In genomic region chr6:90412538-90413369, GRCh38 we compare ENCODE assay signal across 14 cellular contexts.
DNase-seq lines count a peak whose midpoint lies in the region; ATAC-seq lines count a peak whose summit lies in the region.
"Had no signal": no experiment of that assay in that cellular context is flagged by ENCODE, and none has a peak within 500 bp of the region (broad histone marks: within the 10 kb centered on the region; RNA-seq: fewer than 3 reads in every experiment).

No MANE protein-coding gene starts in this region.

- peaks cover 4% of the 10 kb centered on the region for H3K36me3 Mint-ChIP-seq in T-helper 2 cell treated with Interferon-gamma antibody and Interleukin-4, amounts not matched to agents 5 μg/mL and 100 μg/mL, for 36 hours (ENCODE audit: low read depth)
- H3K36me3 Mint-ChIP-seq in activated naive CD8-positive, alpha-beta T cell treated with anti-CD3 and anti-CD28 coated beads for 36 hours: no peaks in the 10 kb centered on the region
- no peaks in the 10 kb centered on the region for H3K36me3 Mint-ChIP-seq in natural killer cell treated with Interleukin-12 subunit alpha and Interleukin-12 subunit beta and Interleukin-15 and Interleukin-18, amount 100 ng/mL, for 72 hours

- peaks cover 10% of the 10 kb centered on the region for H3K27me3 ChIP-seq in HUES6 (ENCODE audit: control insufficient read depth, insufficient read depth, low read length)

- no peak for DNase-seq in T-helper 2 cell treated with Interferon-gamma antibody and Interleukin-4, amounts not matched to agents 5 μg/mL and 100 μg/mL, for 36 hours (ENCODE audit: low spot score)
- DNase-seq in T-helper 2 cell (no peak), NCI-H82 treated with DMSO at 0.1 percent for 48 hours (lab: John Stamatoyannopoulos, UW; ENCODE audit: unreplicated experiment) (no peak)
- DNase-seq in activated naive CD8-positive, alpha-beta T cell treated with anti-CD3 and anti-CD28 coated beads for 36 hours: no peak
- DNase-seq in natural killer cell treated with Interleukin-12 subunit alpha and Interleukin-12 subunit beta and Interleukin-15 and Interleukin-18, amount 100 ng/mL, for 72 hours (ENCODE audit: low spot score): no peak
- DNase-seq in central memory CD4-positive, alpha-beta T cell: no peak
- DNase-seq: activated gamma-delta T cell, Caco-2, mesendoderm, OCI-M1, stomach had no signal

- H3K9me3 ChIP-seq in HUES6 (ENCODE audit: control insufficient read depth, insufficient read depth, low read depth, low read length): no peaks in the 10 kb centered on the region
- H3K9me3 ChIP-seq: A549, Caco-2, stomach had no signal

- H3K4me3 ChIP-seq in HUES6 (ENCODE audit: low read depth, low read length): peak overlapping the region; percentile 50; the same call in 1 of the 2 replicates
- H3K4me3 ChIP-seq: A549 had no signal

- peak overlapping the region; percentile 35 for H3K4me3 Mint-ChIP-seq in T-helper 2 cell treated with Interferon-gamma antibody and Interleukin-4, amounts not matched to agents 5 μg/mL and 100 μg/mL, for 36 hours
- peak overlapping the region; percentile 3 for H3K4me3 Mint-ChIP-seq in activated naive CD8-positive, alpha-beta T cell treated with anti-CD3 and anti-CD28 coated beads for 36 hours
- peak overlapping the region; percentile 46 for H3K4me3 Mint-ChIP-seq in natural killer cell treated with Interleukin-12 subunit alpha and Interleukin-12 subunit beta and Interleukin-15 and Interleukin-18, amount 100 ng/mL, for 72 hours

- H3K4me1 ChIP-seq in HUES6 (ENCODE audit: control insufficient read depth, insufficient read depth, low read length): peaks cover 41% of the 10 kb centered on the region
- H3K4me1 ChIP-seq: A549, Caco-2 had no signal

- H3K36me3 ChIP-seq in HUES6 (ENCODE audit: control insufficient read depth, insufficient read depth, low read length): no peaks in the 10 kb centered on the region
- H3K36me3 ChIP-seq: stomach had no signal

- ATAC-seq in natural killer cell treated with Interleukin-12 subunit alpha and Interleukin-12 subunit beta and Interleukin-15 and Interleukin-18, amount 100 ng/mL, for 72 hours: no peak
- no peak for ATAC-seq in HG02759 (IDR thresholded peaks at IDR 0.05; ENCODE audit: unreplicated experiment)
- ATAC-seq: A549 had no signal

- H3K9ac ChIP-seq in HUES6 (ENCODE audit: low read length): peak overlapping the region; percentile 61

- H3K4me1 Mint-ChIP-seq in T-helper 2 cell treated with Interferon-gamma antibody and Interleukin-4, amounts not matched to agents 5 μg/mL and 100 μg/mL, for 36 hours (ENCODE audit: low read depth): peaks cover 69% of the 10 kb centered on the region
- peaks cover 48% of the 10 kb centered on the region for H3K4me1 Mint-ChIP-seq in activated naive CD8-positive, alpha-beta T cell treated with anti-CD3 and anti-CD28 coated beads for 36 hours
- peaks cover 35 to 49% of the 10 kb centered on the region in 2 donors for H3K4me1 Mint-ChIP-seq in natural killer cell treated with Interleukin-12 subunit alpha and Interleukin-12 subunit beta and Interleukin-15 and Interleukin-18, amount 100 ng/mL, for 72 hours (ENCODE audit: low read depth in 2 of 2)

- peak overlapping the region; percentile 98 for H3K27ac Mint-ChIP-seq in T-helper 2 cell treated with Interferon-gamma antibody and Interleukin-4, amounts not matched to agents 5 μg/mL and 100 μg/mL, for 36 hours
- H3K27ac Mint-ChIP-seq in activated naive CD8-positive, alpha-beta T cell treated with anti-CD3 and anti-CD28 coated beads for 36 hours: peak overlapping the region; percentile 55
- H3K27ac Mint-ChIP-seq in natural killer cell treated with Interleukin-12 subunit alpha and Interleukin-12 subunit beta and Interleukin-15 and Interleukin-18, amount 100 ng/mL, for 72 hours: peak overlapping the region; percentile 60 to 92

- no peaks in the 10 kb centered on the region for H3K9me3 Mint-ChIP-seq in T-helper 2 cell treated with Interferon-gamma antibody and Interleukin-4, amounts not matched to agents 5 μg/mL and 100 μg/mL, for 36 hours
- H3K9me3 Mint-ChIP-seq in activated naive CD8-positive, alpha-beta T cell treated with anti-CD3 and anti-CD28 coated beads for 36 hours: no peaks in the 10 kb centered on the region
- H3K9me3 Mint-ChIP-seq in natural killer cell treated with Interleukin-12 subunit alpha and Interleukin-12 subunit beta and Interleukin-15 and Interleukin-18, amount 100 ng/mL, for 72 hours: no peaks in the 10 kb centered on the region

- H3K27me3 Mint-ChIP-seq in T-helper 2 cell treated with Interferon-gamma antibody and Interleukin-4, amounts not matched to agents 5 μg/mL and 100 μg/mL, for 36 hours (ENCODE audit: low read depth): peaks cover 2% of the 10 kb centered on the region
- no peaks in the 10 kb centered on the region for H3K27me3 Mint-ChIP-seq in activated naive CD8-positive, alpha-beta T cell treated with anti-CD3 and anti-CD28 coated beads for 36 hours
- no peaks in the 10 kb centered on the region for H3K27me3 Mint-ChIP-seq in natural killer cell treated with Interleukin-12 subunit alpha and Interleukin-12 subunit beta and Interleukin-15 and Interleukin-18, amount 100 ng/mL, for 72 hours

- H3K27ac ChIP-seq in HUES6 (ENCODE audit: low read depth, low read length): no peak overlapping the region; the same call in 1 of the 2 replicates
- H3K27ac ChIP-seq: A549, stomach had no signal
